In the genomic region with DNA sequence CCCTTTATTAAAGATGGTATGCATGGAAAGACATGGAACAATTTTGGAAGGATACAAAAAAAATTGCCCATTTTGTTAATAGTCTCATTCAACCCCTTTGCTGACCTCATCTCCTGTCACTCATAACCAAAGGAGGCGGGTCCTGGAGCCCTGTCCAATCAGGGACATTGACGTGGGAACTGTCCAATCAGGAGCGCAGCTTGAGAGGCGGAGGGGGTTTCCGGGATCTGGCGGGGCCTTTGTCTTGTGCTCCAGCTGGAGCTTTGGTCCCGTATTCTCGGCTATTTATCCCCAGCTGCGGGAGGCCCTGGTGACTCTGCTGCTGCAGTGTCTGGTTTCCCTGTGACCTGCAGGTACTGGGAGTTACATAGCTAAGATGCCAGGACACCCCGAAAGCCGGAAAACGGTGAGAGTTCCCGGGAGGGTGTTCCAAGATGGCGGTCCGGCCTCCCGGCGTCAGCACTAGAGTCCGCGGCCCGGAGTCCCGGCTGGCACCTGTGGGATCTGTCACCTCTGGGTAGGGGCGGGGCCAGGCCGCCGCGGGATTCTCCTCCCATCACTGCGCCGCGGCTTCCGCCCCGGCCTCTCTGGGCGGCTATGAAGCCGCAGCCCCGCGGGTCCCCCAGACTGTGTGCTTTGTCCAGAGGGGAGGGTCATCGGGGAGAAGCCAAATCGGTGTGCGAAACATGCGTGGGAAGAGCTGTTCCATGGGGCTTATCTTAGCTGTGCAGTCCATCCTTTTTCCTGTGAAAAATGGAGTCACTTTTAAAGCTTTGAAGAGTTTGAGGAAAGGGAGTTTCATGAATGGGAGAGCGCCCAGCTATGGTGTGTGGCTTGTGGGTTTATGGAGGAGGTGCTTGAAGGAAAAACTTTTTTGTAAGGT, we compare ENCODE assay signal across 1 cellular context.
TF ChIP-seq lines count a peak whose summit lies in the region.

Gene ZNF678, plus strand, starts transcription at position 238 of the 883 bp plus-strand sequence. CDS start 87,436 bp downstream, outside the sequence.

TF ChIP-seq in K562, 482 proteins besides CTCF, POLR2A, EP300 and RAD21 (continued from another document and continues in another):
- TF ChIP-seq ZNF77 (CRISPR knock-in tag; IDR thresholded peaks at IDR 0.05) (no peak), ZNF518B (CRISPR knock-in tag; IDR thresholded peaks at IDR 0.05) (no peak), SPI1 (IDR thresholded peaks at IDR 0.05; ENCODE audit: borderline replicate concordance, low read depth, low read length) (peak; percentile 24; the same call in 1 of the 2 replicates), HDAC3 (IDR thresholded peaks at IDR 0.05; ENCODE audit: borderline replicate concordance, partially characterized antibody) (no peak), PTRF (tag; IDR thresholded peaks at IDR 0.05) (no peak), HMG20B (CRISPR knock-in tag; IDR thresholded peaks at IDR 0.05) (no peak), ZNF445 (CRISPR knock-in tag; IDR thresholded peaks at IDR 0.05; ENCODE audit: low read depth) (no peak), RAD51 (IDR thresholded peaks at IDR 0.05; ENCODE audit: borderline replicate concordance, low read depth) (no peak), TFE3 (CRISPR knock-in tag; IDR thresholded peaks at IDR 0.05) (no peak), HDAC1 (IDR thresholded peaks at IDR 0.05) (no peak; a peak in 1 of 4 replicates), ZSCAN32 (CRISPR knock-in tag; IDR thresholded peaks at IDR 0.05) (no peak), SAFB (IDR thresholded peaks at IDR 0.05; ENCODE audit: borderline replicate concordance, low read depth, low read length) (no peak), MEF2D (tag; conservative IDR thresholded peaks at IDR 0.05; ENCODE audit: low read depth) (peak; percentile 50; the same call in 1 of the 2 replicates), ZSCAN29 (IDR thresholded peaks at IDR 0.05) (no peak), NFIX (CRISPR knock-in tag; IDR thresholded peaks at IDR 0.05; ENCODE audit: low read depth) (no peak), SMAD1 (IDR thresholded peaks at IDR 0.05; ENCODE audit: low read depth, low read length, partially characterized antibody) (peak; percentile 83), KLF1 (tag; IDR thresholded peaks at IDR 0.05) (peak; percentile 63; the same call in 1 of the 2 replicates), ZNF41 (CRISPR knock-in tag; conservative IDR thresholded peaks at IDR 0.05) (no peak), ELK3 (CRISPR knock-in tag; IDR thresholded peaks at IDR 0.05) (no peak), PRPF4 (IDR thresholded peaks at IDR 0.05; ENCODE audit: insufficient read depth, low read depth, low read length, poor library complexity, severe bottlenecking) (no peak), ZNF766 (CRISPR knock-in tag; conservative IDR thresholded peaks at IDR 0.05) (0 out of 2 replicates have a peak, but pooled peaks have one; percentile 32), ZNF124 (CRISPR knock-in tag; IDR thresholded peaks at IDR 0.05) (no peak), ILK (tag; IDR thresholded peaks at IDR 0.05; ENCODE audit: borderline replicate concordance, low read depth) (no peak), SAP30 (IDR thresholded peaks at IDR 0.05; ENCODE audit: borderline replicate concordance, insufficient read depth, low read depth, low read length, poor library complexity, severe bottlenecking) (peak; percentile 84), MECOM (CRISPR knock-in tag; IDR thresholded peaks at IDR 0.05) (0 out of 2 replicates have a peak, but pooled peaks have one; percentile 16), ZBTB17 (CRISPR knock-in tag; IDR thresholded peaks at IDR 0.05) (peak; percentile 82), ZNF507 (tag; conservative IDR thresholded peaks at IDR 0.05) (no peak), ZBTB49 (CRISPR knock-in tag; IDR thresholded peaks at IDR 0.05; ENCODE audit: borderline replicate concordance) (no peak), ZC3H11A (IDR thresholded peaks at IDR 0.05; ENCODE audit: low read depth, low read length) (no peak), FUS (optimal IDR thresholded peaks at IDR 0.05; ENCODE audit: low read depth, low read length) (no peak), SETDB1 (IDR thresholded peaks at IDR 0.05; ENCODE audit: low read length) (no peak), SNRNP70 (optimal IDR thresholded peaks at IDR 0.05; ENCODE audit: low read depth, low read length) (no peak), NONO (IDR thresholded peaks at IDR 0.05; ENCODE audit: low read depth in 2 of 2, low read length in 1 of 2) (peak in 1 of 2 experiments; percentile 41; a peak in 1 of 4 replicates), ZKSCAN1 (IDR thresholded peaks at IDR 0.05; ENCODE audit: low read depth, low read length) (0 out of 2 replicates have a peak, but pooled peaks have one; percentile 19), ZNF707 (CRISPR knock-in tag; conservative IDR thresholded peaks at IDR 0.05) (no peak), TFAM (CRISPR knock-in tag; conservative IDR thresholded peaks at IDR 0.05) (no peak), SMC3 (conservative IDR thresholded peaks at IDR 0.05; ENCODE audit: insufficient read depth, low read depth, low read length) (no peak), CBX1 (IDR thresholded peaks at IDR 0.05; ENCODE audit: low read depth) (peak; percentile 66; the same call in 1 of the 2 replicates), SLC30A9 (CRISPR knock-in tag; IDR thresholded peaks at IDR 0.05) (no peak), NCOR1 (IDR thresholded peaks at IDR 0.05) (peak; percentile 74), ZNF431 (CRISPR knock-in tag; IDR thresholded peaks at IDR 0.05) (0 out of 2 replicates have a peak, but pooled peaks have one; percentile 45), ZNF717 (CRISPR knock-in tag; IDR thresholded peaks at IDR 0.05) (no peak), NFE2L1 (tag; IDR thresholded peaks at IDR 0.05; ENCODE audit: borderline replicate concordance, low read depth) (no peak), NCOA1 (IDR thresholded peaks at IDR 0.05; ENCODE audit: low read depth) (peak; percentile 55; the same call in 1 of the 2 replicates), RBM39 (optimal IDR thresholded peaks at IDR 0.05; ENCODE audit: low read depth, low read length) (peak; percentile 79), NFYB (IDR thresholded peaks at IDR 0.05; ENCODE audit: extremely low read depth, insufficient read length) (peak; percentile 91)
- TF ChIP-seq, protein P1, sequence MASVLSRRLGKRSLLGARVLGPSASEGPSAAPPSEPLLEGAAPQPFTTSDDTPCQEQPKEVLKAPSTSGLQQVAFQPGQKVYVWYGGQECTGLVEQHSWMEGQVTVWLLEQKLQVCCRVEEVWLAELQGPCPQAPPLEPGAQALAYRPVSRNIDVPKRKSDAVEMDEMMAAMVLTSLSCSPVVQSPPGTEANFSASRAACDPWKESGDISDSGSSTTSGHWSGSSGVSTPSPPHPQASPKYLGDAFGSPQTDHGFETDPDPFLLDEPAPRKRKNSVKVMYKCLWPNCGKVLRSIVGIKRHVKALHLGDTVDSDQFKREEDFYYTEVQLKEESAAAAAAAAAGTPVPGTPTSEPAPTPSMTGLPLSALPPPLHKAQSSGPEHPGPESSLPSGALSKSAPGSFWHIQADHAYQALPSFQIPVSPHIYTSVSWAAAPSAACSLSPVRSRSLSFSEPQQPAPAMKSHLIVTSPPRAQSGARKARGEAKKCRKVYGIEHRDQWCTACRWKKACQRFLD (CRISPR knock-in tag; IDR thresholded peaks at IDR 0.05) = no peak
- TF ChIP-seq, protein P2, sequence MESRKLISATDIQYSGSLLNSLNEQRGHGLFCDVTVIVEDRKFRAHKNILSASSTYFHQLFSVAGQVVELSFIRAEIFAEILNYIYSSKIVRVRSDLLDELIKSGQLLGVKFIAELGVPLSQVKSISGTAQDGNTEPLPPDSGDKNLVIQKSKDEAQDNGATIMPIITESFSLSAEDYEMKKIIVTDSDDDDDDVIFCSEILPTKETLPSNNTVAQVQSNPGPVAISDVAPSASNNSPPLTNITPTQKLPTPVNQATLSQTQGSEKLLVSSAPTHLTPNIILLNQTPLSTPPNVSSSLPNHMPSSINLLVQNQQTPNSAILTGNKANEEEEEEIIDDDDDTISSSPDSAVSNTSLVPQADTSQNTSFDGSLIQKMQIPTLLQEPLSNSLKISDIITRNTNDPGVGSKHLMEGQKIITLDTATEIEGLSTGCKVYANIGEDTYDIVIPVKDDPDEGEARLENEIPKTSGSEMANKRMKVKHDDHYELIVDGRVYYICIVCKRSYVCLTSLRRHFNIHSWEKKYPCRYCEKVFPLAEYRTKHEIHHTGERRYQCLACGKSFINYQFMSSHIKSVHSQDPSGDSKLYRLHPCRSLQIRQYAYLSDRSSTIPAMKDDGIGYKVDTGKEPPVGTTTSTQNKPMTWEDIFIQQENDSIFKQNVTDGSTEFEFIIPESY (CRISPR knock-in tag; IDR thresholded peaks at IDR 0.05) = peak; percentile 27; the same call in 1 of the 2 replicates
- TF ChIP-seq, protein P3, sequence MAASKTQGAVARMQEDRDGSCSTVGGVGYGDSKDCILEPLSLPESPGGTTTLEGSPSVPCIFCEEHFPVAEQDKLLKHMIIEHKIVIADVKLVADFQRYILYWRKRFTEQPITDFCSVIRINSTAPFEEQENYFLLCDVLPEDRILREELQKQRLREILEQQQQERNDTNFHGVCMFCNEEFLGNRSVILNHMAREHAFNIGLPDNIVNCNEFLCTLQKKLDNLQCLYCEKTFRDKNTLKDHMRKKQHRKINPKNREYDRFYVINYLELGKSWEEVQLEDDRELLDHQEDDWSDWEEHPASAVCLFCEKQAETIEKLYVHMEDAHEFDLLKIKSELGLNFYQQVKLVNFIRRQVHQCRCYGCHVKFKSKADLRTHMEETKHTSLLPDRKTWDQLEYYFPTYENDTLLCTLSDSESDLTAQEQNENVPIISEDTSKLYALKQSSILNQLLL (CRISPR knock-in tag; IDR thresholded peaks at IDR 0.05; ENCODE audit: borderline replicate concordance) = no peak
- TF ChIP-seq, protein P4, sequence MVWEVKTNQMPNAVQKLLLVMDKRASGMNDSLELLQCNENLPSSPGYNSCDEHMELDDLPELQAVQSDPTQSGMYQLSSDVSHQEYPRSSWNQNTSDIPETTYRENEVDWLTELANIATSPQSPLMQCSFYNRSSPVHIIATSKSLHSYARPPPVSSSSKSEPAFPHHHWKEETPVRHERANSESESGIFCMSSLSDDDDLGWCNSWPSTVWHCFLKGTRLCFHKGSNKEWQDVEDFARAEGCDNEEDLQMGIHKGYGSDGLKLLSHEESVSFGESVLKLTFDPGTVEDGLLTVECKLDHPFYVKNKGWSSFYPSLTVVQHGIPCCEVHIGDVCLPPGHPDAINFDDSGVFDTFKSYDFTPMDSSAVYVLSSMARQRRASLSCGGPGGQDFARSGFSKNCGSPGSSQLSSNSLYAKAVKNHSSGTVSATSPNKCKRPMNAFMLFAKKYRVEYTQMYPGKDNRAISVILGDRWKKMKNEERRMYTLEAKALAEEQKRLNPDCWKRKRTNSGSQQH (CRISPR knock-in tag; IDR thresholded peaks at IDR 0.05) = 0 out of 2 replicates have a peak, but pooled peaks have one; percentile 8
